2 cellular contexts compared by ENCODE assay signal in the genomic region with DNA sequence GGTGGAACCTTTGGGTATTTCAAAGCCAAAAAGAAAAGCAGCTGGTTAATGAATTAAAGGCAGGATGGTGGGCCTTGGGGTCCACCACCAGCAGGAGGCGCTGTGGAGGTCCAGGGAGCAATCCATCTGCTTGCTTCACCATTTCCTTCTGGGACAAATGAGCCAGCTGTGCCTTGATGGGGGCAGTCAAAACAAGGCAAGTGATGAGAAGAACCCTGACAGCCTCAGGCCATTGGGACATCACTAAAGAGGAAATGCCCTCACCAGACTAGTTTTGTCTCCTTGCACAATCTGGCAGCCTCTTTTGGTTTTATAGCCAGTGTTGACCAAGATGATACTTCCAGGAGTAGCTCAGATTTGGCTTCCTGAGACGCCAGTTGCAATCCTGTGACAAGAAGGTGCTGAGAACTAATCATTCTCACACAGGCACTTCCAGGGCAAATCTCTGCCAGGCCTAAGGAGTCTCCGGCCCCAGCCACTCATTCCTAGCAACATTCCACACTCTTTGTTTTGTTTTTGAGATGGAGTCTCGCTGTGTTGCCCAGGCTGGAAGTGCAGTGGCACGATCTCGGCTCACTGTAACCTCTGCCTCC.
TF ChIP-seq lines count a peak whose summit lies in the region.

No MANE protein-coding gene starts in this region.

TF ChIP-seq in IMR-90, 13 proteins besides CTCF, POLR2A, EP300 and RAD21:
- TF ChIP-seq NFE2L2 (IDR thresholded peaks at IDR 0.05; ENCODE audit: low read depth, low read length) (no peak), SMC3 (IDR thresholded peaks at IDR 0.05; ENCODE audit: low read depth, low read length) (peak; percentile 61), MAZ (IDR thresholded peaks at IDR 0.05; ENCODE audit: borderline replicate concordance, low read depth, low read length) (no peak), CEBPB (IDR thresholded peaks at IDR 0.05; ENCODE audit: low read depth, low read length) (peak; percentile 73)
- TF ChIP-seq, protein P1, sequence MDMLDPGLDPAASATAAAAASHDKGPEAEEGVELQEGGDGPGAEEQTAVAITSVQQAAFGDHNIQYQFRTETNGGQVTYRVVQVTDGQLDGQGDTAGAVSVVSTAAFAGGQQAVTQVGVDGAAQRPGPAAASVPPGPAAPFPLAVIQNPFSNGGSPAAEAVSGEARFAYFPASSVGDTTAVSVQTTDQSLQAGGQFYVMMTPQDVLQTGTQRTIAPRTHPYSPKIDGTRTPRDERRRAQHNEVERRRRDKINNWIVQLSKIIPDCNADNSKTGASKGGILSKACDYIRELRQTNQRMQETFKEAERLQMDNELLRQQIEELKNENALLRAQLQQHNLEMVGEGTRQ (IDR thresholded peaks at IDR 0.05; ENCODE audit: low read depth, low read length) = no peak

TF ChIP-seq in K562, 482 proteins besides CTCF, POLR2A, EP300 and RAD21 (continues in another document):
- peak; percentile 26; the same call in 1 of the 2 replicates for TF ChIP-seq L3MBTL2 (IDR thresholded peaks at IDR 0.05)
- TF ChIP-seq POLR3G (IDR thresholded peaks at IDR 0.05; ENCODE audit: extremely low read depth, insufficient read length, insufficient replicate concordance) = no peak
- TF ChIP-seq MTF1 (CRISPR knock-in tag; IDR thresholded peaks at IDR 0.05; ENCODE audit: borderline replicate concordance) = no peak
- TF ChIP-seq, protein P2, sequence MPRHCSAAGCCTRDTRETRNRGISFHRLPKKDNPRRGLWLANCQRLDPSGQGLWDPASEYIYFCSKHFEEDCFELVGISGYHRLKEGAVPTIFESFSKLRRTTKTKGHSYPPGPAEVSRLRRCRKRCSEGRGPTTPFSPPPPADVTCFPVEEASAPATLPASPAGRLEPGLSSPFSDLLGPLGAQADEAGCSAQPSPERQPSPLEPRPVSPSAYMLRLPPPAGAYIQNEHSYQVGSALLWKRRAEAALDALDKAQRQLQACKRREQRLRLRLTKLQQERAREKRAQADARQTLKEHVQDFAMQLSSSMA (CRISPR knock-in tag; IDR thresholded peaks at IDR 0.05) = no peak
- TF ChIP-seq CEBPB (tag; IDR thresholded peaks at IDR 0.05) = peak; percentile 83
- TF ChIP-seq BHLHE40 (IDR thresholded peaks at IDR 0.05; ENCODE audit: low read length) = peak; percentile 25; the same call in 1 of the 2 replicates
- TF ChIP-seq, protein P3, sequence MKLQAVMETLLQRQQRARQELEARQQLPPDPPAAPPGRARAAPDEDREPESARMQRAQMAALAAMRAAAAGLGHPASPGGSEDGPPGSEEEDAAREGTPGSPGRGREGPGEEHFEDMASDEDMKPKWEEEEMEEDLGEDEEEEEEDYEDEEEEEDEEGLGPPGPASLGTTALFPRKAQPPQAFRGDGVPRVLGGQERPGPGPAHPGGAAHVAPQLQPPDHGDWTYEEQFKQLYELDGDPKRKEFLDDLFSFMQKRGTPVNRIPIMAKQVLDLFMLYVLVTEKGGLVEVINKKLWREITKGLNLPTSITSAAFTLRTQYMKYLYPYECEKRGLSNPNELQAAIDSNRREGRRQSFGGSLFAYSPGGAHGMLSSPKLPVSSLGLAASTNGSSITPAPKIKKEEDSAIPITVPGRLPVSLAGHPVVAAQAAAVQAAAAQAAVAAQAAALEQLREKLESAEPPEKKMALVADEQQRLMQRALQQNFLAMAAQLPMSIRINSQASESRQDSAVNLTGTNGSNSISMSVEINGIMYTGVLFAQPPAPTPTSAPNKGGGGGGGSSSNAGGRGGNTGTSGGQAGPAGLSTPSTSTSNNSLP (IDR thresholded peaks at IDR 0.05; ENCODE audit: borderline replicate concordance, low read depth, low read length) = 0 out of 2 replicates have a peak, but pooled peaks have one; percentile 36
- no peak for TF ChIP-seq HMG20A (CRISPR knock-in tag; conservative IDR thresholded peaks at IDR 0.05)
- peak in 1 of 2 experiments; percentile 65; a peak in 1 of 3 replicates for TF ChIP-seq CBX3 (IDR thresholded peaks at IDR 0.05; ENCODE audit: borderline replicate concordance in 1 of 2, low read length in 2 of 2)
- TF ChIP-seq MAFF (IDR thresholded peaks at IDR 0.05; ENCODE audit: low read length) = no peak
- TF ChIP-seq, protein P4, sequence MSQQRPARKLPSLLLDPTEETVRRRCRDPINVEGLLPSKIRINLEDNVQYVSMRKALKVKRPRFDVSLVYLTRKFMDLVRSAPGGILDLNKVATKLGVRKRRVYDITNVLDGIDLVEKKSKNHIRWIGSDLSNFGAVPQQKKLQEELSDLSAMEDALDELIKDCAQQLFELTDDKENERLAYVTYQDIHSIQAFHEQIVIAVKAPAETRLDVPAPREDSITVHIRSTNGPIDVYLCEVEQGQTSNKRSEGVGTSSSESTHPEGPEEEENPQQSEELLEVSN (IDR thresholded peaks at IDR 0.05; ENCODE audit: borderline replicate concordance in 1 of 2, extremely low read depth in 1 of 2, insufficient read depth in 1 of 2, insufficient read length in 1 of 2, low read depth in 1 of 2, low read length in 1 of 2, poor library complexity in 1 of 2, severe bottlenecking in 1 of 2) = no peak
- no peak for TF ChIP-seq ZNF324 (CRISPR knock-in tag; IDR thresholded peaks at IDR 0.05)
- TF ChIP-seq, protein P5, sequence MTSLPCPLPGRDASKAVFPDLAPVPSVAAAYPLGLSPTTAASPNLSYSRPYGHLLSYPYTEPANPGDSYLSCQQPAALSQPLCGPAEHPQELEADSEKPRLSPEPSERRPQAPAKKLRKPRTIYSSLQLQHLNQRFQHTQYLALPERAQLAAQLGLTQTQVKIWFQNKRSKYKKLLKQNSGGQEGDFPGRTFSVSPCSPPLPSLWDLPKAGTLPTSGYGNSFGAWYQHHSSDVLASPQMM (CRISPR knock-in tag; IDR thresholded peaks at IDR 0.05) = no peak
- TF ChIP-seq, protein P6, sequence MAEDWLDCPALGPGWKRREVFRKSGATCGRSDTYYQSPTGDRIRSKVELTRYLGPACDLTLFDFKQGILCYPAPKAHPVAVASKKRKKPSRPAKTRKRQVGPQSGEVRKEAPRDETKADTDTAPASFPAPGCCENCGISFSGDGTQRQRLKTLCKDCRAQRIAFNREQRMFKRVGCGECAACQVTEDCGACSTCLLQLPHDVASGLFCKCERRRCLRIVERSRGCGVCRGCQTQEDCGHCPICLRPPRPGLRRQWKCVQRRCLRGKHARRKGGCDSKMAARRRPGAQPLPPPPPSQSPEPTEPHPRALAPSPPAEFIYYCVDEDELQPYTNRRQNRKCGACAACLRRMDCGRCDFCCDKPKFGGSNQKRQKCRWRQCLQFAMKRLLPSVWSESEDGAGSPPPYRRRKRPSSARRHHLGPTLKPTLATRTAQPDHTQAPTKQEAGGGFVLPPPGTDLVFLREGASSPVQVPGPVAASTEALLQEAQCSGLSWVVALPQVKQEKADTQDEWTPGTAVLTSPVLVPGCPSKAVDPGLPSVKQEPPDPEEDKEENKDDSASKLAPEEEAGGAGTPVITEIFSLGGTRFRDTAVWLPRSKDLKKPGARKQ (CRISPR knock-in tag; IDR thresholded peaks at IDR 0.05) = no peak
- TF ChIP-seq, protein P7, sequence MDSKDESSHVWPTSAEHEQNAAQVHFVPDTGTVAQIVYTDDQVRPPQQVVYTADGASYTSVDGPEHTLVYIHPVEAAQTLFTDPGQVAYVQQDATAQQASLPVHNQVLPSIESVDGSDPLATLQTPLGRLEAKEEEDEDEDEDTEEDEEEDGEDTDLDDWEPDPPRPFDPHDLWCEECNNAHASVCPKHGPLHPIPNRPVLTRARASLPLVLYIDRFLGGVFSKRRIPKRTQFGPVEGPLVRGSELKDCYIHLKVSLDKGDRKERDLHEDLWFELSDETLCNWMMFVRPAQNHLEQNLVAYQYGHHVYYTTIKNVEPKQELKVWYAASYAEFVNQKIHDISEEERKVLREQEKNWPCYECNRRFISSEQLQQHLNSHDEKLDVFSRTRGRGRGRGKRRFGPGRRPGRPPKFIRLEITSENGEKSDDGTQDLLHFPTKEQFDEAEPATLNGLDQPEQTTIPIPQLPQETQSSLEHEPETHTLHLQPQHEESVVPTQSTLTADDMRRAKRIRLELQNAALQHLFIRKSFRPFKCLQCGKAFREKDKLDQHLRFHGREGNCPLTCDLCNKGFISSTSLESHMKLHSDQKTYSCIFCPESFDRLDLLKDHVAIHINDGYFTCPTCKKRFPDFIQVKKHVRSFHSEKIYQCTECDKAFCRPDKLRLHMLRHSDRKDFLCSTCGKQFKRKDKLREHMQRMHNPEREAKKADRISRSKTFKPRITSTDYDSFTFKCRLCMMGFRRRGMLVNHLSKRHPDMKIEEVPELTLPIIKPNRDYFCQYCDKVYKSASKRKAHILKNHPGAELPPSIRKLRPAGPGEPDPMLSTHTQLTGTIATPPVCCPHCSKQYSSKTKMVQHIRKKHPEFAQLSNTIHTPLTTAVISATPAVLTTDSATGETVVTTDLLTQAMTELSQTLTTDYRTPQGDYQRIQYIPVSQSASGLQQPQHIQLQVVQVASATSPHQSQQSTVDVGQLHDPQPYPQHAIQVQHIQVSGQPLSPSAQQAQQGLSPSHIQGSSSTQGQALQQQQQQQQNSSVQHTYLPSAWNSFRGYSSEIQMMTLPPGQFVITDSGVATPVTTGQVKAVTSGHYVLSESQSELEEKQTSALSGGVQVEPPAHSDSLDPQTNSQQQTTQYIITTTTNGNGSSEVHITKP (IDR thresholded peaks at IDR 0.05; ENCODE audit: partially characterized antibody) = no peak
- no peak for TF ChIP-seq GTF2F1 (IDR thresholded peaks at IDR 0.05; ENCODE audit: low read depth, low read length)
- TF ChIP-seq, protein P8, sequence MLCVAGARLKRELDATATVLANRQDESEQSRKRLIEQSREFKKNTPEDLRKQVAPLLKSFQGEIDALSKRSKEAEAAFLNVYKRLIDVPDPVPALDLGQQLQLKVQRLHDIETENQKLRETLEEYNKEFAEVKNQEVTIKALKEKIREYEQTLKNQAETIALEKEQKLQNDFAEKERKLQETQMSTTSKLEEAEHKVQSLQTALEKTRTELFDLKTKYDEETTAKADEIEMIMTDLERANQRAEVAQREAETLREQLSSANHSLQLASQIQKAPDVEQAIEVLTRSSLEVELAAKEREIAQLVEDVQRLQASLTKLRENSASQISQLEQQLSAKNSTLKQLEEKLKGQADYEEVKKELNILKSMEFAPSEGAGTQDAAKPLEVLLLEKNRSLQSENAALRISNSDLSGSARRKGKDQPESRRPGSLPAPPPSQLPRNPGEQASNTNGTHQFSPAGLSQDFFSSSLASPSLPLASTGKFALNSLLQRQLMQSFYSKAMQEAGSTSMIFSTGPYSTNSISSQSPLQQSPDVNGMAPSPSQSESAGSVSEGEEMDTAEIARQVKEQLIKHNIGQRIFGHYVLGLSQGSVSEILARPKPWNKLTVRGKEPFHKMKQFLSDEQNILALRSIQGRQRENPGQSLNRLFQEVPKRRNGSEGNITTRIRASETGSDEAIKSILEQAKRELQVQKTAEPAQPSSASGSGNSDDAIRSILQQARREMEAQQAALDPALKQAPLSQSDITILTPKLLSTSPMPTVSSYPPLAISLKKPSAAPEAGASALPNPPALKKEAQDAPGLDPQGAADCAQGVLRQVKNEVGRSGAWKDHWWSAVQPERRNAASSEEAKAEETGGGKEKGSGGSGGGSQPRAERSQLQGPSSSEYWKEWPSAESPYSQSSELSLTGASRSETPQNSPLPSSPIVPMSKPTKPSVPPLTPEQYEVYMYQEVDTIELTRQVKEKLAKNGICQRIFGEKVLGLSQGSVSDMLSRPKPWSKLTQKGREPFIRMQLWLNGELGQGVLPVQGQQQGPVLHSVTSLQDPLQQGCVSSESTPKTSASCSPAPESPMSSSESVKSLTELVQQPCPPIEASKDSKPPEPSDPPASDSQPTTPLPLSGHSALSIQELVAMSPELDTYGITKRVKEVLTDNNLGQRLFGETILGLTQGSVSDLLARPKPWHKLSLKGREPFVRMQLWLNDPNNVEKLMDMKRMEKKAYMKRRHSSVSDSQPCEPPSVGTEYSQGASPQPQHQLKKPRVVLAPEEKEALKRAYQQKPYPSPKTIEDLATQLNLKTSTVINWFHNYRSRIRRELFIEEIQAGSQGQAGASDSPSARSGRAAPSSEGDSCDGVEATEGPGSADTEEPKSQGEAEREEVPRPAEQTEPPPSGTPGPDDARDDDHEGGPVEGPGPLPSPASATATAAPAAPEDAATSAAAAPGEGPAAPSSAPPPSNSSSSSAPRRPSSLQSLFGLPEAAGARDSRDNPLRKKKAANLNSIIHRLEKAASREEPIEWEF (CRISPR knock-in tag; IDR thresholded peaks at IDR 0.05) = no peak
- no peak for TF ChIP-seq ETV6 (IDR thresholded peaks at IDR 0.05; ENCODE audit: borderline replicate concordance in 1 of 2, low read depth in 2 of 2, low read length in 1 of 2)
- no peak for TF ChIP-seq ETV6 (CRISPR knock-in tag; IDR thresholded peaks at IDR 0.05; ENCODE audit: borderline replicate concordance)
- no peak for TF ChIP-seq NBN (IDR thresholded peaks at IDR 0.05; ENCODE audit: low read depth)
- TF ChIP-seq JUNB (CRISPR knock-in tag; conservative IDR thresholded peaks at IDR 0.05) = no peak
- TF ChIP-seq, protein P9, sequence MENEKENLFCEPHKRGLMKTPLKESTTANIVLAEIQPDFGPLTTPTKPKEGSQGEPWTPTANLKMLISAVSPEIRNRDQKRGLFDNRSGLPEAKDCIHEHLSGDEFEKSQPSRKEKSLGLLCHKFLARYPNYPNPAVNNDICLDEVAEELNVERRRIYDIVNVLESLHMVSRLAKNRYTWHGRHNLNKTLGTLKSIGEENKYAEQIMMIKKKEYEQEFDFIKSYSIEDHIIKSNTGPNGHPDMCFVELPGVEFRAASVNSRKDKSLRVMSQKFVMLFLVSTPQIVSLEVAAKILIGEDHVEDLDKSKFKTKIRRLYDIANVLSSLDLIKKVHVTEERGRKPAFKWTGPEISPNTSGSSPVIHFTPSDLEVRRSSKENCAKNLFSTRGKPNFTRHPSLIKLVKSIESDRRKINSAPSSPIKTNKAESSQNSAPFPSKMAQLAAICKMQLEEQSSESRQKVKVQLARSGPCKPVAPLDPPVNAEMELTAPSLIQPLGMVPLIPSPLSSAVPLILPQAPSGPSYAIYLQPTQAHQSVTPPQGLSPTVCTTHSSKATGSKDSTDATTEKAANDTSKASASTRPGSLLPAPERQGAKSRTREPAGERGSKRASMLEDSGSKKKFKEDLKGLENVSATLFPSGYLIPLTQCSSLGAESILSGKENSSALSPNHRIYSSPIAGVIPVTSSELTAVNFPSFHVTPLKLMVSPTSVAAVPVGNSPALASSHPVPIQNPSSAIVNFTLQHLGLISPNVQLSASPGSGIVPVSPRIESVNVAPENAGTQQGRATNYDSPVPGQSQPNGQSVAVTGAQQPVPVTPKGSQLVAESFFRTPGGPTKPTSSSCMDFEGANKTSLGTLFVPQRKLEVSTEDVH (IDR thresholded peaks at IDR 0.05; ENCODE audit: low read depth, partially characterized antibody) = no peak
- 0 out of 2 replicates have a peak, but pooled peaks have one; percentile 21 for TF ChIP-seq TEAD4 (IDR thresholded peaks at IDR 0.05; ENCODE audit: low read length)
- TF ChIP-seq TEAD4 (CRISPR knock-in tag; IDR thresholded peaks at IDR 0.05; ENCODE audit: borderline replicate concordance) = no peak
- TF ChIP-seq, protein P10, sequence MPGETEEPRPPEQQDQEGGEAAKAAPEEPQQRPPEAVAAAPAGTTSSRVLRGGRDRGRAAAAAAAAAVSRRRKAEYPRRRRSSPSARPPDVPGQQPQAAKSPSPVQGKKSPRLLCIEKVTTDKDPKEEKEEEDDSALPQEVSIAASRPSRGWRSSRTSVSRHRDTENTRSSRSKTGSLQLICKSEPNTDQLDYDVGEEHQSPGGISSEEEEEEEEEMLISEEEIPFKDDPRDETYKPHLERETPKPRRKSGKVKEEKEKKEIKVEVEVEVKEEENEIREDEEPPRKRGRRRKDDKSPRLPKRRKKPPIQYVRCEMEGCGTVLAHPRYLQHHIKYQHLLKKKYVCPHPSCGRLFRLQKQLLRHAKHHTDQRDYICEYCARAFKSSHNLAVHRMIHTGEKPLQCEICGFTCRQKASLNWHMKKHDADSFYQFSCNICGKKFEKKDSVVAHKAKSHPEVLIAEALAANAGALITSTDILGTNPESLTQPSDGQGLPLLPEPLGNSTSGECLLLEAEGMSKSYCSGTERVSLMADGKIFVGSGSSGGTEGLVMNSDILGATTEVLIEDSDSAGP (CRISPR knock-in tag; IDR thresholded peaks at IDR 0.05) = no peak
